Comparison of ENCODE assay signal across 28 cellular contexts in the genomic region with DNA sequence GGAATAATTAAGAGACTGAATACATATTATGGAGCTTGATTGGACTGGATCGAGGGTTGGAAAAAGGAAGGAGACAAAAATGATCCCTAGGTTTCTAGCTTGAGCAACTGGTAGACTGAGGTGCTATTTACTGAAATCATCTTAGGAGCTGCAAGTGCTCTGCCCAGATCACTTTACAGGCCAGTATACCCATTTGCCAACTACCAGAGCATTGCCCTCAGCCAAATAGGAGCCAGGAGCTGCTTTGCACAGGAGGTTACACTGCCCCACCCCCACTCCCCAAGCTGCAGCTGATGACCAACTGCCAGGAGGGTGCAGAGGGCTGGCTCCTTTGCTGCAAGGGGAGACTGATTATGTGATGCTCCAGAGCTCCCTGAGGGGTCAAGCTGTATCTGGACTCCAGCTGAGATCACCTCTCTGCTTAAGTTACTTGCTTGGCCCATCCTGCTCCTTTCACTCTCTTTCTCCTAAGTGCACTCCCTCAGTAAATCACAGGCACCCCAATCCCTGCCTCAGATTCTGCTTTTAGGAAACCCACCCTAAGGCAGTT.
"Had no signal": no experiment of that assay in that cellular context is flagged by ENCODE, and none has a peak within 500 bp of the region (broad histone marks: within the 10 kb centered on the region; RNA-seq: fewer than 3 reads in every experiment).

No MANE protein-coding gene starts in this region.

- H3K4me3 ChIP-seq: left lung, lower lobe of right lung, right atrium auricular region, right lobe of liver, smooth muscle cell, stomach, testis, thyroid gland, transverse colon, upper lobe of left lung, vagina had no signal

- DNase-seq: hippocampal formation; immature natural killer cell; kidney; left colon; left lung; lower lobe of right lung; mammary epithelial cell; mesenchymal stem cell; naive thymus-derived CD8-positive, alpha-beta T cell; nucleus accumbens; right lobe of liver; stimulated activated CD4-positive, alpha-beta T cell treated with anti-CD3 and anti-CD28 coated beads, Interleukin-12 subunit alpha, Interleukin-12 subunit beta, amount 100 ng/mL, for 4 hours; stimulated activated CD4-positive, alpha-beta T cell treated with anti-CD3 and anti-CD28 coated beads, Interleukin-15, amount 100 ng/mL, for 24 hours; stimulated activated CD4-positive, alpha-beta T cell treated with anti-CD3 and anti-CD28 coated beads, Interleukin-2, amount 100 ng/mL, for 24 hours; stimulated activated CD4-positive, alpha-beta T cell treated with anti-CD3 and anti-CD28 coated beads, Interleukin-4, amount 100 ng/mL, for 1 hour; stimulated activated naive B cell treated with anti-CD40 and anti-IgM and Interleukin-4, amounts not matched to agents 10 μg/mL and 1 μg/mL and 100 μg/mL, for 72 hours; stimulated activated naive CD8-positive, alpha-beta T cell treated with anti-CD3 and anti-CD28 coated beads, Interleukin-15, Interleukin-2, amounts not matched to agents 100 U/mL and 50 U/mL, for 24 hours; stomach; testis; thyroid gland; transverse colon; upper lobe of left lung had no signal

- H3K27ac ChIP-seq: left lung, lower lobe of right lung, parathyroid adenoma, right atrium auricular region, right lobe of liver, stomach, testis, thyroid gland, transverse colon, upper lobe of left lung, vagina had no signal

- H3K27ac Mint-ChIP-seq: immature natural killer cell; naive thymus-derived CD8-positive, alpha-beta T cell; nephron; stimulated activated naive B cell treated with anti-CD40 and anti-IgM and Interleukin-4, amounts not matched to agents 10 μg/mL and 1 μg/mL and 100 μg/mL, for 72 hours had no signal

- H3K4me1 Mint-ChIP-seq: immature natural killer cell; nephron; neural crest cell; stimulated activated naive B cell treated with anti-CD40 and anti-IgM and Interleukin-4, amounts not matched to agents 10 μg/mL and 1 μg/mL and 100 μg/mL, for 72 hours had no signal

- H3K27me3 ChIP-seq: left lung, right atrium auricular region, right lobe of liver, stomach, testis, thyroid gland, transverse colon, upper lobe of left lung, vagina had no signal

- H3K4me1 ChIP-seq: lower lobe of right lung, parathyroid adenoma, right atrium auricular region, right lobe of liver, testis, thyroid gland, transverse colon, upper lobe of left lung, vagina had no signal

- H3K36me3 ChIP-seq: left lung, lower lobe of right lung, right atrium auricular region, right lobe of liver, stomach, thyroid gland, transverse colon, upper lobe of left lung, vagina had no signal

- H3K4me3 Mint-ChIP-seq: immature natural killer cell; naive thymus-derived CD8-positive, alpha-beta T cell; nephron; neural crest cell; stimulated activated naive B cell treated with anti-CD40 and anti-IgM and Interleukin-4, amounts not matched to agents 10 μg/mL and 1 μg/mL and 100 μg/mL, for 72 hours had no signal

- H3K9me3 ChIP-seq: right lobe of liver, testis, thyroid gland, transverse colon, upper lobe of left lung, vagina had no signal
